In genomic region chr4:111959202-111959601, GRCh38 we compare ENCODE assay signal across 12 cellular contexts.
A peak's percentile ranks its signal among the peaks of the same experiment; 100 is the strongest.
DNase-seq lines count a peak whose midpoint lies in the region; ATAC-seq, FAIRE-seq and TF ChIP-seq lines count a peak whose summit lies in the region.
"Had no signal": no experiment of that assay in that cellular context is flagged by ENCODE, and none has a peak within 500 bp of the region (broad histone marks: within the 10 kb centered on the region; RNA-seq: fewer than 3 reads in every experiment).

No MANE protein-coding gene starts in this region.

- H3K9me3 Mint-ChIP-seq in chondrocyte (ENCODE audit: low read depth): no peaks in the 10 kb centered on the region

- no peak overlapping the region for H3K27ac ChIP-seq in Karpas-422 (ENCODE audit: low read length)
- H3K27ac ChIP-seq: parathyroid adenoma had no signal

- no peaks in the 10 kb centered on the region for H3K27me3 ChIP-seq in Karpas-422 (ENCODE audit: low read length)

- H3K9me2 ChIP-seq in Karpas-422 (replicated peaks; ENCODE audit: insufficient read depth, low read length): no peaks in the 10 kb centered on the region

- H3K4me1 ChIP-seq in Karpas-422 (ENCODE audit: low read length): no peaks in the 10 kb centered on the region; the same call in 1 of the 2 replicates
- H3K4me1 ChIP-seq: parathyroid adenoma had no signal

- no peak for TF ChIP-seq POLR2A in GM12891 (IDR thresholded peaks at IDR 0.05; ENCODE audit: low read depth, low read length)

- ATAC-seq in HG02798 (IDR thresholded peaks at IDR 0.05; ENCODE audit: poor library complexity, unreplicated experiment): peak; percentile 28
- no peak for ATAC-seq in HG03025 (IDR thresholded peaks at IDR 0.05; ENCODE audit: low FRiP score, unreplicated experiment)
- ATAC-seq: activated CD4-positive, CD25-positive, alpha-beta regulatory T cell treated with anti-CD3 and anti-CD28 coated beads, Interleukin-2, amount 50 U/mL, for 24 hours had no signal

- no peaks in the 10 kb centered on the region for H3K27me3 Mint-ChIP-seq in chondrocyte (ENCODE audit: low read depth)

- TF ChIP-seq CTCF in chondrocyte (IDR thresholded peaks at IDR 0.05): no peak

- H3K9me3 ChIP-seq in Karpas-422 (ENCODE audit: low read length): no peaks in the 10 kb centered on the region

- no peak for DNase-seq in GM12891 (ENCODE audit: insufficient read length, low spot score)
- DNase-seq in OCI-M1 (lab: John Stamatoyannopoulos, UW): peak; percentile 27
- peak; percentile 25 for DNase-seq in foreskin melanocyte
- no peak for DNase-seq in mucosa of gallbladder (ENCODE audit: low spot score)
- DNase-seq in Karpas-422: no peak
- no peak for DNase-seq in chondrocyte (ENCODE audit: low spot score)
- DNase-seq: DND-41, NCI-H510A had no signal

- no peak overlapping the region for H3K9ac ChIP-seq in Karpas-422 (ENCODE audit: low read length)
- H3K9ac ChIP-seq: parathyroid adenoma had no signal

- H3K79me2 ChIP-seq in Karpas-422 (ENCODE audit: low read length): no peaks in the 10 kb centered on the region
- H3K79me2 ChIP-seq: parathyroid adenoma had no signal

- no peaks in the 10 kb centered on the region for H3K36me3 ChIP-seq in Karpas-422 (ENCODE audit: insufficient read depth, low read length)

- peak; percentile 13 for FAIRE-seq in GM12891 (lab: Jason Lieb, UNC)

- no peak overlapping the region for H3K4me2 ChIP-seq in Karpas-422 (ENCODE audit: low read depth, low read length, poor library complexity, severe bottlenecking)

- H3K4me1 Mint-ChIP-seq in chondrocyte (ENCODE audit: low read depth): no peaks in the 10 kb centered on the region

- no peak overlapping the region for H3K27ac Mint-ChIP-seq in chondrocyte (ENCODE audit: unreplicated experiment)

- H3K4me3 Mint-ChIP-seq in chondrocyte (ENCODE audit: unreplicated experiment): no peak overlapping the region

- no peak overlapping the region for H3K4me3 ChIP-seq in Karpas-422 (ENCODE audit: low read length)

- no peak overlapping the region for H2AFZ ChIP-seq in Karpas-422 (ENCODE audit: low read length)
- H2AFZ ChIP-seq: parathyroid adenoma had no signal

- no peaks in the 10 kb centered on the region for H4K20me1 ChIP-seq in Karpas-422 (ENCODE audit: insufficient read depth, low read depth, low read length)

- H3K36me3 Mint-ChIP-seq in chondrocyte (ENCODE audit: low read depth): no peaks in the 10 kb centered on the region

TF ChIP-seq in GM12891, 5 proteins besides CTCF, POLR2A, EP300 and RAD21:
- TF ChIP-seq PAX5 (IDR thresholded peaks at IDR 0.05; ENCODE audit: insufficient read depth, low read length, severe bottlenecking) (no peak), POLR2AphosphoS5 (IDR thresholded peaks at IDR 0.05; ENCODE audit: low read depth, low read length) (no peak), POU2F2 (IDR thresholded peaks at IDR 0.05; ENCODE audit: low read depth, low read length) (no peak), TAF1 (IDR thresholded peaks at IDR 0.05; ENCODE audit: low read depth, low read length) (no peak), SPI1 (IDR thresholded peaks at IDR 0.05; ENCODE audit: low read depth, low read length) (no peak)

Comparison
In these comparisons a context has a peak if more than half of its experiments do, and no peak if none do; other contexts are left out.
1. DNase-seq: peak in OCI-M1 (single experiment) and foreskin melanocyte (single experiment); none in GM12891 (single experiment), mucosa of gallbladder (single experiment), Karpas-422 (single experiment) and chondrocyte (single experiment).